Comparison of ENCODE assay signal across 1 cellular context in genomic region chr1:1899266-1899966, GRCh38.
A peak's percentile ranks its signal among the peaks of the same experiment; 100 is the strongest.
TF ChIP-seq lines count a peak whose summit lies in the region.

No MANE protein-coding gene starts in this region.

TF ChIP-seq in HepG2, 621 proteins besides CTCF, POLR2A, EP300 and RAD21 (continued from another document):
- no peak for TF ChIP-seq ZNF512B (CRISPR knock-in tag; IDR thresholded peaks at IDR 0.05; ENCODE audit: borderline replicate concordance)
- TF ChIP-seq ZNF251 (CRISPR knock-in tag; IDR thresholded peaks at IDR 0.05), result no peak
- TF ChIP-seq ZNF362 (CRISPR knock-in tag; IDR thresholded peaks at IDR 0.05; ENCODE audit: borderline replicate concordance), result 0 out of 2 replicates have a peak, but pooled peaks have one; percentile 36
- TF ChIP-seq KDM2A (CRISPR knock-in tag; IDR thresholded peaks at IDR 0.05; ENCODE audit: borderline replicate concordance, low read depth), result peak; percentile 45; the same call in 1 of the 2 replicates
- no peak for TF ChIP-seq U2AF2 (IDR thresholded peaks at IDR 0.05; ENCODE audit: low read depth, low read length)
- no peak for TF ChIP-seq ZNF333 (CRISPR knock-in tag; IDR thresholded peaks at IDR 0.05; ENCODE audit: borderline replicate concordance)
- no peak for TF ChIP-seq ZNF543 (CRISPR knock-in tag; IDR thresholded peaks at IDR 0.05)
- TF ChIP-seq ZNF737 (CRISPR knock-in tag; IDR thresholded peaks at IDR 0.05; ENCODE audit: borderline replicate concordance), result no peak
- no peak for TF ChIP-seq PATZ1 (CRISPR knock-in tag; IDR thresholded peaks at IDR 0.05)
- TF ChIP-seq ZBTB7A (CRISPR knock-in tag; IDR thresholded peaks at IDR 0.05), result 0 out of 2 replicates have a peak, but pooled peaks have one; percentile 23
- no peak for TF ChIP-seq ZNF674 (CRISPR knock-in tag; IDR thresholded peaks at IDR 0.05; ENCODE audit: low read depth)
- no peak for TF ChIP-seq ZNF124 (CRISPR knock-in tag; IDR thresholded peaks at IDR 0.05)
